In genomic region chr7:130432886-130433285, GRCh38 we compare ENCODE assay signal across 24 cellular contexts. TPM values are rescaled to one million over a fixed set of nuclear protein-coding genes. Genes with fewer than 3 reads are reported as not detected.
DNase-seq lines count a peak whose midpoint lies in the region; ATAC-seq and TF ChIP-seq lines count a peak whose summit lies in the region.
"Had no signal": no experiment of that assay in that cellular context is flagged by ENCODE, and none has a peak within 500 bp of the region (broad histone marks: within the 10 kb centered on the region; RNA-seq: fewer than 3 reads in every experiment).

No MANE protein-coding gene starts in this region.

- no peaks in the 10 kb centered on the region for H3K9me3 Mint-ChIP-seq in T-helper 2 cell treated with Interferon-gamma antibody and Interleukin-4, amounts not matched to agents 5 μg/mL and 100 μg/mL, for 36 hours
- H3K9me3 Mint-ChIP-seq: activated T-helper 2 cell treated with anti-CD3 and anti-CD28 coated beads, Interferon-gamma antibody, Interleukin-2, Interleukin-4, amounts not matched to agents 10 μg/mL and 5 μg/mL and 100 μg/mL, durations not matched to agents 14 hours and 24 hours and 36 hours; immature natural killer cell had no signal

- H3K4me3 ChIP-seq in ACC112 (ENCODE audit: low read depth, low read length) = peak overlapping the region; percentile 16; the same call in 1 of the 2 replicates
- H3K4me3 ChIP-seq in IMR-90 (ENCODE audit: insufficient read depth, low read depth, low read length) = no peak overlapping the region
- H3K4me3 ChIP-seq in mammary epithelial cell (replicated peaks in 1 of 3; ENCODE audit: insufficient read depth in 1 of 3, low read depth in 2 of 3, low read length in 3 of 3) = no peak overlapping the region
- H3K4me3 ChIP-seq: adrenal gland, MG63, upper lobe of left lung had no signal

- H3K4me3 Mint-ChIP-seq in T-helper 2 cell treated with Interferon-gamma antibody and Interleukin-4, amounts not matched to agents 5 μg/mL and 100 μg/mL, for 36 hours = no peak overlapping the region
- H3K4me3 Mint-ChIP-seq: CD4-positive, CD25-positive, alpha-beta regulatory T cell; immature natural killer cell had no signal

- H3K27me3 Mint-ChIP-seq in T-helper 2 cell treated with Interferon-gamma antibody and Interleukin-4, amounts not matched to agents 5 μg/mL and 100 μg/mL, for 36 hours (ENCODE audit: low read depth) = no peaks in the 10 kb centered on the region
- H3K27me3 Mint-ChIP-seq: CD4-positive, CD25-positive, alpha-beta regulatory T cell had no signal

- H3K14ac ChIP-seq in IMR-90 (replicated peaks; ENCODE audit: low read depth, low read length) = peak overlapping the region; percentile 8; the same call in 1 of the 2 replicates

- H3K9ac ChIP-seq in IMR-90 (ENCODE audit: low read depth, low read length) (no peak overlapping the region), mammary epithelial cell (ENCODE audit: insufficient read depth, low read length) (no peak overlapping the region)

- peaks cover 9 to 49% of the 10 kb centered on the region in 2 experiments for H3K79me1 ChIP-seq in IMR-90 (ENCODE audit: low read depth in 1 of 2, low read length in 2 of 2)

- peaks cover 8% of the 10 kb centered on the region for H3K79me2 ChIP-seq in ACC112 (ENCODE audit: control insufficient read depth, insufficient read depth, low read length, unreplicated experiment)
- H3K79me2 ChIP-seq in mammary epithelial cell (ENCODE audit: insufficient read depth, low read length) = peaks cover 5% of the 10 kb centered on the region

- H4K91ac ChIP-seq in IMR-90 (ENCODE audit: insufficient read depth, low read depth, low read length) = no peak overlapping the region

- H3K27ac ChIP-seq in ACC112 (ENCODE audit: low read depth, low read length) (peak overlapping the region; percentile 63), IMR-90 (ENCODE audit: insufficient read depth, low read length) (no peak overlapping the region), mammary epithelial cell (ENCODE audit: insufficient read depth, low read depth, low read length) (peak overlapping the region; percentile 42)
- H3K27ac ChIP-seq: adrenal gland, upper lobe of left lung had no signal

- DNase-seq in IMR-90 = peak; percentile 29
- DNase-seq in mammary epithelial cell = peak; percentile 6
- DNase-seq in kidney glomerular epithelial cell (lab: John Stamatoyannopoulos, UW) = peak; percentile 29
- no peak for DNase-seq in T-helper 2 cell treated with Interferon-gamma antibody and Interleukin-4, amounts not matched to agents 5 μg/mL and 100 μg/mL, for 36 hours (ENCODE audit: low spot score)
- DNase-seq in NCI-H774 (lab: John Stamatoyannopoulos, UW) = no peak
- DNase-seq: activated CD4-positive, CD25-positive, alpha-beta regulatory T cell; adrenal gland; CD4-positive, CD25-positive, alpha-beta regulatory T cell; DMS79; immature natural killer cell; MG63; NCI-H1694 treated with DMSO at 0.1 percent for 48 hours; NCI-H510A; SHP77; stimulated activated naive CD8-positive, alpha-beta T cell treated with anti-CD3 and anti-CD28 coated beads, Interleukin-15, Interleukin-2, amounts not matched to agents 100 U/mL and 50 U/mL, for 24 hours; T-helper 2 cell; upper lobe of left lung had no signal

- no peak for TF ChIP-seq RAD21 in IMR-90 (IDR thresholded peaks at IDR 0.05; ENCODE audit: low read length)

- no peaks in the 10 kb centered on the region for H3K9me3 ChIP-seq in IMR-90 (ENCODE audit: control insufficient read depth, insufficient read depth, low read length)
- H3K9me3 ChIP-seq in mammary epithelial cell (replicated peaks; ENCODE audit: insufficient read depth, low read length) = no peaks in the 10 kb centered on the region
- H3K9me3 ChIP-seq: adrenal gland, MG63, upper lobe of left lung had no signal

- peak overlapping the region; percentile 4; the same call in 1 of the 2 replicates for H4K5ac ChIP-seq in IMR-90 (ENCODE audit: low read depth, low read length)

- H4K20me1 ChIP-seq in IMR-90 (ENCODE audit: insufficient read depth, low read length) = no peaks in the 10 kb centered on the region
- no peaks in the 10 kb centered on the region for H4K20me1 ChIP-seq in mammary epithelial cell (ENCODE audit: insufficient read depth, low read length)

- no peak overlapping the region for H3K27ac Mint-ChIP-seq in T-helper 2 cell treated with Interferon-gamma antibody and Interleukin-4, amounts not matched to agents 5 μg/mL and 100 μg/mL, for 36 hours
- H3K27ac Mint-ChIP-seq: activated T-helper 2 cell treated with anti-CD3 and anti-CD28 coated beads, Interferon-gamma antibody, Interleukin-2, Interleukin-4, amounts not matched to agents 10 μg/mL and 5 μg/mL and 100 μg/mL, durations not matched to agents 14 hours and 24 hours and 36 hours; CD4-positive, CD25-positive, alpha-beta regulatory T cell; immature natural killer cell had no signal

- H3K56ac ChIP-seq in IMR-90 (ENCODE audit: extremely low read depth, insufficient read depth, low read length) = no peak overlapping the region

- H4K8ac ChIP-seq in IMR-90 (ENCODE audit: low read depth in 2 of 2, low read length in 2 of 2) = peak overlapping the region in 1 of 2 experiments; percentile 4; a peak in 1 of 4 replicates

- H2BK120ac ChIP-seq in IMR-90 (ENCODE audit: low read depth, low read length) = peak overlapping the region; percentile 1

- no peak for ATAC-seq in IMR-90 (ENCODE audit: low read depth)
- ATAC-seq in GM21737 (IDR thresholded peaks at IDR 0.05; ENCODE audit: unreplicated experiment) = no peak
- no peak for ATAC-seq in GM19397 (IDR thresholded peaks at IDR 0.05; ENCODE audit: unreplicated experiment)
- ATAC-seq: stimulated activated naive CD8-positive, alpha-beta T cell treated with anti-CD3 and anti-CD28 coated beads, Interleukin-15, Interleukin-2, amounts not matched to agents 100 U/mL and 50 U/mL, for 24 hours had no signal

- peak overlapping the region; percentile 7; the same call in 1 of the 2 replicates for H2AK5ac ChIP-seq in IMR-90 (ENCODE audit: low read depth, low read length)

- in situ Hi-C loops in IMR-90 (cut with MboI; ENCODE audit: low sequenced_read_pairs) (no loop called here), mammary epithelial cell (cut with MboI; ENCODE audit: low sequenced_read_pairs in 2 of 2) (no loop called here)

- no peak for TF ChIP-seq CTCF in IMR-90 (conservative IDR thresholded peaks at IDR 0.05; ENCODE audit: low read depth, low read length)
- no peak for TF ChIP-seq CTCF in mammary epithelial cell (conservative IDR thresholded peaks at IDR 0.05 in 1 of 2, IDR thresholded peaks at IDR 0.05 in 1 of 2; ENCODE audit: extremely low read depth in 1 of 2, insufficient read depth in 1 of 2, low read depth in 1 of 2, low read length in 2 of 2)

- intact Hi-C loops in IMR-90 (cut with micrococcal nuclease) (loop anchor here (5.0 kb wide), 1 partner anchor 59 kb away; the partner anchor contains the start of gene MEST), mammary epithelial cell (cut with micrococcal nuclease) (loop anchor here (5.0 kb wide), 1 partner anchor 141 kb away; the partner anchor contains the start of gene CPA4)

- H3K36me3 Mint-ChIP-seq in T-helper 2 cell treated with Interferon-gamma antibody and Interleukin-4, amounts not matched to agents 5 μg/mL and 100 μg/mL, for 36 hours (ENCODE audit: low read depth) = peaks cover 10% of the 10 kb centered on the region

- H3K4me1 ChIP-seq in ACC112 (ENCODE audit: control insufficient read depth, insufficient read depth, low read length, unreplicated experiment) (peaks cover 54% of the 10 kb centered on the region), IMR-90 (ENCODE audit: control insufficient read depth, insufficient read depth, low read length) (peaks cover 13% of the 10 kb centered on the region), mammary epithelial cell (ENCODE audit: insufficient read depth, low read length) (peaks cover 31% of the 10 kb centered on the region)

- no peak overlapping the region for H2BK15ac ChIP-seq in IMR-90 (ENCODE audit: low read depth, low read length)

- H3K27me3 ChIP-seq in ACC112 (ENCODE audit: insufficient read depth, low read length) = no peaks in the 10 kb centered on the region
- no peaks in the 10 kb centered on the region for H3K27me3 ChIP-seq in IMR-90 (ENCODE audit: control insufficient read depth, insufficient read depth, low read length)
- H3K27me3 ChIP-seq in mammary epithelial cell (ENCODE audit: insufficient read depth, low read length) = no peaks in the 10 kb centered on the region
- H3K27me3 ChIP-seq: adrenal gland, MG63, upper lobe of left lung had no signal

- CTCF ChIA-PET in IMR-90 (lab: Yijun Ruan, JAX) = no interaction called here
- CTCF ChIA-PET in mammary epithelial cell (lab: Charles Lee; ENCODE audit: low non-redundant PET) = no interaction called here

- no peak for TF ChIP-seq POLR2A in IMR-90 (IDR thresholded peaks at IDR 0.05; ENCODE audit: low read depth, low read length)

- POLR2A ChIA-PET in IMR-90 (lab: Charles Lee; ENCODE audit: unreplicated experiment) = no interaction called here

- peak overlapping the region; percentile 18 for H2AFZ ChIP-seq in ACC112 (ENCODE audit: low read length, unreplicated experiment)
- H2AFZ ChIP-seq in IMR-90 (replicated peaks; ENCODE audit: low read length, poor library complexity) = no peak overlapping the region
- no peak overlapping the region for H2AFZ ChIP-seq in mammary epithelial cell (ENCODE audit: low read depth, low read length)

- dilution Hi-C loops in IMR-90 (cut with HindIII; ENCODE audit: low sequenced_read_pairs, unreplicated experiment) (no loop called here), mammary epithelial cell (cut with HindIII; ENCODE audit: low sequenced_read_pairs) (loop anchor here (5.0 kb wide), 1 partner anchor 81 kb away; no protein-coding TSS in a partner anchor)

- no peak overlapping the region for H3K18ac ChIP-seq in IMR-90 (ENCODE audit: low read depth, low read length)

- H3K36me3 ChIP-seq in ACC112 (ENCODE audit: insufficient read depth, low read length) (no peaks in the 10 kb centered on the region), IMR-90 (ENCODE audit: control insufficient read depth, insufficient read depth, low read length) (no peaks in the 10 kb centered on the region), mammary epithelial cell (ENCODE audit: insufficient read depth, low read length) (no peaks in the 10 kb centered on the region)
- H3K36me3 ChIP-seq: adrenal gland, MG63, upper lobe of left lung had no signal

- no peak overlapping the region for H2AK9ac ChIP-seq in IMR-90 (replicated peaks; ENCODE audit: low read depth, low read length, poor library complexity)

- 62% methylated on average over 3 of the region's 3 CpGs; no CpG with 5 or more reads in 1 of the 2 experiments for WGBS in IMR-90 (ENCODE audit: extremely low coverage in 2 of 2, insufficient read length in 1 of 2), 2 experiments
- WGBS in mammary epithelial cell (ENCODE audit: low coverage, missing lambda C conversion rate) = 65% methylated on average over 3 of the region's 3 CpGs

- no peak overlapping the region for H3K4me2 ChIP-seq in IMR-90 (ENCODE audit: low read depth, low read length)
- peak overlapping the region; percentile 50 for H3K4me2 ChIP-seq in mammary epithelial cell (ENCODE audit: insufficient read depth, low read depth, low read length)

- no TSS peak for BruUV-seq in IMR-90 (replicated peaks; lab: Mats Ljungman, UMichigan)
- BruUV-seq in mammary epithelial cell (replicated peaks; lab: Mats Ljungman, UMichigan) = no TSS peak

- H3K9me1 ChIP-seq in IMR-90 (ENCODE audit: insufficient read depth, low read length) = peaks cover 15% of the 10 kb centered on the region

- H2BK20ac ChIP-seq in IMR-90 (ENCODE audit: low read depth, low read length) = no peak overlapping the region

- H3K4me1 Mint-ChIP-seq in T-helper 2 cell treated with Interferon-gamma antibody and Interleukin-4, amounts not matched to agents 5 μg/mL and 100 μg/mL, for 36 hours (ENCODE audit: low read depth) = peaks cover 18% of the 10 kb centered on the region

- H3K23ac ChIP-seq in IMR-90 (ENCODE audit: low read depth, low read length) = no peak overlapping the region

- peak overlapping the region; percentile 14 for H2BK5ac ChIP-seq in IMR-90 (ENCODE audit: low read depth, low read length, poor library complexity, severe bottlenecking)

- 0 out of 2 replicates have a peak overlapping the region, but pooled peaks have one; percentile 12 for H3K4ac ChIP-seq in IMR-90 (ENCODE audit: low read depth, low read length)

RNA-seq across cellular contexts. Expression of gene CEP41, which starts 7.9 kb away (rescaled TPM):
- 11.1 and 12.2 TPM in 2 replicates for total RNA-seq in IMR-90 (2012; rRNA removed)
- polyA plus RNA-seq in IMR-90 (2012; rRNA removed) = 18.8 and 21.9 TPM in 2 replicates
- polyA plus RNA-seq in IMR-90 (2012; cell fraction: cytosol; rRNA removed) = 7.3 and 13.0 TPM in 2 replicates
- 6.4 and 16.9 TPM in 2 replicates for polyA plus RNA-seq in IMR-90 (2012; cell fraction: nucleus; rRNA removed; ENCODE audit: low replicate concordance)
- 10 to 100 TPM; 13.0 to 15.5 TPM for total RNA-seq in mammary epithelial cell
- 21.2 TPM for polyA plus RNA-seq in mammary epithelial cell
- polyA minus RNA-seq in mammary epithelial cell = 9.1 TPM

RNA-seq across cellular contexts. Expression of gene CPA1, which starts 52.6 kb away (rescaled TPM):
- not detected in 2 replicates for total RNA-seq in IMR-90 (2012; rRNA removed)
- not detected in 2 replicates for polyA plus RNA-seq in IMR-90 (2012; rRNA removed)
- 0.07 TPM in 1 of 2 replicates, not detected in the other for polyA plus RNA-seq in IMR-90 (2012; cell fraction: cytosol; rRNA removed)
- polyA plus RNA-seq in IMR-90 (2012; cell fraction: nucleus; rRNA removed; ENCODE audit: low replicate concordance) = 0.26 and 0.32 TPM in 2 replicates
- under 1 TPM in 1 of 2 donors, not detected in 1; 0.67 TPM for total RNA-seq in mammary epithelial cell
- not detected for polyA plus RNA-seq in mammary epithelial cell
- not detected for polyA minus RNA-seq in mammary epithelial cell
- total RNA-seq: activated CD8-positive, alpha-beta memory T cell treated with anti-CD3 and anti-CD28 coated beads for 36 hours; activated T-helper 2 cell treated with anti-CD3 and anti-CD28 coated beads, Interferon-gamma antibody, Interleukin-2, Interleukin-4, amounts not matched to agents 10 μg/mL and 5 μg/mL and 100 μg/mL, durations not matched to agents 14 hours and 24 hours and 36 hours; CD4-positive, CD25-positive, alpha-beta regulatory T cell; HT-29 had no signal
- polyA plus RNA-seq: immature natural killer cell, neural cell had no signal

RNA-seq across cellular contexts. Expression of gene MEST, which starts 59.0 kb away (rescaled TPM):
- 231 and 317 TPM in 2 replicates for total RNA-seq in IMR-90 (2012; rRNA removed)
- polyA plus RNA-seq in IMR-90 (2012; rRNA removed) = 167 and 219 TPM in 2 replicates
- 78.0 and 110 TPM in 2 replicates for polyA plus RNA-seq in IMR-90 (2012; cell fraction: cytosol; rRNA removed)
- polyA plus RNA-seq in IMR-90 (2012; cell fraction: nucleus; rRNA removed; ENCODE audit: low replicate concordance) = 35.5 and 127 TPM in 2 replicates
- 100 to 1,000 TPM in 1 of 2 donors, 1 to 10 TPM in 1; 5.5 to 113 TPM for total RNA-seq in mammary epithelial cell
- 28.8 TPM for polyA plus RNA-seq in mammary epithelial cell
- 98.6 TPM for polyA minus RNA-seq in mammary epithelial cell

Comparison
In these comparisons a context has a peak if more than half of its experiments do, and no peak if none do; other contexts are left out.
1. DNase-seq: peak in IMR-90 (single experiment), mammary epithelial cell (single experiment) and kidney glomerular epithelial cell (single experiment); none in T-helper 2 cell treated with Interferon-gamma antibody and Interleukin-4, amounts not matched to agents 5 μg/mL and 100 μg/mL, for 36 hours (single experiment) and NCI-H774 (single experiment).